In the genomic region with DNA sequence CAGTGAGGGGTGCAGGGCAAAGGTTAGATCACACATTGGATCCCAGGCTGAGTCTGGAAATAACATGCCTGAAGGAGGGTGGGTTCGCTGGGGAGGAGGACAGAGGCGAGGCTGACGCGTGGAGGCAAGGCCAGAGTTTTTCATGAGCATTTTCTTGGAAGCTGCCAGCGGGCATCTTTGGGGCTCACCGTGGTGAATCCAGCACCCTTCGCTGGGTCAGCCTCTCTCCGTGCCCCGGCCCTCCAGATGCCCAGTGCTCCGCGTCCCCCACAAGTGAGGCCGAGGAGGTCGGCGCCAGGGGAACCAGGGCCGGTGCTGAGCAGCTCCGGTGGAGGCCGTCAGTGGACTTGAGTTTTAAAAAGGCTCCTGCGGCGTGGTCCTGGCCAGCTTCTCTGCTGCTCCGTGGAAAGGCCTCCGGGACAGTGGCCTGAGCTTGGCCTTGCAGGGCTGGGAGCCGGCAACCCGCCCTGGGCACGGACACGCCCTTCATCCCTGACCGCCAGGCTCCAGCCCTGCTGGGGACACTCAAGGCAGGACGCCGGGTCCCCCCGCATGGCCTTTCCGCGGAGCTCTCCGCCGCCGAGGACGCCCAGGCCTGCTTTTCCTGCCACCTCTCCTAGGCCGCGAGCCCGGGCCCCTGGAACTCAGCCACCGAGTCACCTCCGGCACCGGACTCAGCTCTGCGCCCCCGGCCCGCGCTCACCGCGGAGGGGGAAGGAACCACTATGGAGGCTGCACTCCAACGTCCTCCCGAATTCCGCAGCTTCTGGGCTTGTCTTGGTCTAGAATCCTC, we compare ENCODE assay signal across 2 cellular contexts.
TF ChIP-seq lines count a peak whose summit lies in the region.

No MANE protein-coding gene starts in this region.

TF ChIP-seq in GM23338, 12 proteins besides CTCF, POLR2A, EP300 and RAD21 (continues in another document):
- TF ChIP-seq JUNB (IDR thresholded peaks at IDR 0.05; ENCODE audit: unreplicated experiment), result no peak
- TF ChIP-seq, protein P1, sequence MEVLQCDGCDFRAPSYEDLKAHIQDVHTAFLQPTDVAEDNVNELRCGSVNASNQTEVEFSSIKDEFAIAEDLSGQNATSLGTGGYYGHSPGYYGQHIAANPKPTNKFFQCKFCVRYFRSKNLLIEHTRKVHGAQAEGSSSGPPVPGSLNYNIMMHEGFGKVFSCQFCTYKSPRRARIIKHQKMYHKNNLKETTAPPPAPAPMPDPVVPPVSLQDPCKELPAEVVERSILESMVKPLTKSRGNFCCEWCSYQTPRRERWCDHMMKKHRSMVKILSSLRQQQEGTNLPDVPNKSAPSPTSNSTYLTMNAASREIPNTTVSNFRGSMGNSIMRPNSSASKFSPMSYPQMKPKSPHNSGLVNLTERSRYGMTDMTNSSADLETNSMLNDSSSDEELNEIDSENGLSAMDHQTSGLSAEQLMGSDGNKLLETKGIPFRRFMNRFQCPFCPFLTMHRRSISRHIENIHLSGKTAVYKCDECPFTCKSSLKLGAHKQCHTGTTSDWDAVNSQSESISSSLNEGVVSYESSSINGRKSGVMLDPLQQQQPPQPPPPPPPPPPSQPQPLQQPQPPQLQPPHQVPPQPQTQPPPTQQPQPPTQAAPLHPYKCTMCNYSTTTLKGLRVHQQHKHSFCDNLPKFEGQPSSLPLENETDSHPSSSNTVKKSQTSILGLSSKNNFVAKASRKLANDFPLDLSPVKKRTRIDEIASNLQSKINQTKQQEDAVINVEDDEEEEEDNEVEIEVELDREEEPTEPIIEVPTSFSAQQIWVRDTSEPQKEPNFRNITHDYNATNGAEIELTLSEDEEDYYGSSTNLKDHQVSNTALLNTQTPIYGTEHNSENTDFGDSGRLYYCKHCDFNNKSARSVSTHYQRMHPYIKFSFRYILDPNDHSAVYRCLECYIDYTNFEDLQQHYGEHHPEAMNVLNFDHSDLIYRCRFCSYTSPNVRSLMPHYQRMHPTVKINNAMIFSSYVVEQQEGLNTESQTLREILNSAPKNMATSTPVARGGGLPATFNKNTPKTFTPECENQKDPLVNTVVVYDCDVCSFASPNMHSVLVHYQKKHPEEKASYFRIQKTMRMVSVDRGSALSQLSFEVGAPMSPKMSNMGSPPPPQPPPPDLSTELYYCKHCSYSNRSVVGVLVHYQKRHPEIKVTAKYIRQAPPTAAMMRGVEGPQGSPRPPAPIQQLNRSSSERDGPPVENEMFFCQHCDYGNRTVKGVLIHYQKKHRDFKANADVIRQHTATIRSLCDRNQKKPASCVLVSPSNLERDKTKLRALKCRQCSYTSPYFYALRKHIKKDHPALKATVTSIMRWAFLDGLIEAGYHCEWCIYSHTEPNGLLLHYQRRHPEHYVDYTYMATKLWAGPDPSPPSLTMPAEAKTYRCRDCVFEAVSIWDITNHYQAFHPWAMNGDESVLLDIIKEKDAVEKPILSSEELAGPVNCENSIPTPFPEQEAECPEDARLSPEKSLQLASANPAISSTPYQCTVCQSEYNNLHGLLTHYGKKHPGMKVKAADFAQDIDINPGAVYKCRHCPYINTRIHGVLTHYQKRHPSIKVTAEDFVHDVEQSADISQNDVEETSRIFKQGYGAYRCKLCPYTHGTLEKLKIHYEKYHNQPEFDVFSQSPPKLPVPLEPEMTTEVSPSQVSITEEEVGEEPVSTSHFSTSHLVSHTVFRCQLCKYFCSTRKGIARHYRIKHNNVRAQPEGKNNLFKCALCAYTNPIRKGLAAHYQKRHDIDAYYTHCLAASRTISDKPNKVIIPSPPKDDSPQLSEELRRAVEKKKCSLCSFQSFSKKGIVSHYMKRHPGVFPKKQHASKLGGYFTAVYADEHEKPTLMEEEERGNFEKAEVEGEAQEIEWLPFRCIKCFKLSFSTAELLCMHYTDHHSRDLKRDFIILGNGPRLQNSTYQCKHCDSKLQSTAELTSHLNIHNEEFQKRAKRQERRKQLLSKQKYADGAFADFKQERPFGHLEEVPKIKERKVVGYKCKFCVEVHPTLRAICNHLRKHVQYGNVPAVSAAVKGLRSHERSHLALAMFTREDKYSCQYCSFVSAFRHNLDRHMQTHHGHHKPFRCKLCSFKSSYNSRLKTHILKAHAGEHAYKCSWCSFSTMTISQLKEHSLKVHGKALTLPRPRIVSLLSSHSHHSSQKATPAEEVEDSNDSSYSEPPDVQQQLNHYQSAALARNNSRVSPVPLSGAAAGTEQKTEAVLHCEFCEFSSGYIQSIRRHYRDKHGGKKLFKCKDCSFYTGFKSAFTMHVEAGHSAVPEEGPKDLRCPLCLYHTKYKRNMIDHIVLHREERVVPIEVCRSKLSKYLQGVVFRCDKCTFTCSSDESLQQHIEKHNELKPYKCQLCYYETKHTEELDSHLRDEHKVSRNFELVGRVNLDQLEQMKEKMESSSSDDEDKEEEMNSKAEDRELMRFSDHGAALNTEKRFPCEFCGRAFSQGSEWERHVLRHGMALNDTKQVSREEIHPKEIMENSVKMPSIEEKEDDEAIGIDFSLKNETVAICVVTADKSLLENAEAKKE (CRISPR knock-in tag; IDR thresholded peaks at IDR 0.05), result no peak
- no peak for TF ChIP-seq EZH2 (IDR thresholded peaks at IDR 0.05; ENCODE audit: low read depth, unreplicated experiment)
- no peak for TF ChIP-seq EZH2phosphoT487 (IDR thresholded peaks at IDR 0.05; ENCODE audit: unreplicated experiment)
- TF ChIP-seq ZNF114 (CRISPR knock-in tag; IDR thresholded peaks at IDR 0.05), result no peak
- TF ChIP-seq CREB1 (CRISPR knock-in tag; IDR thresholded peaks at IDR 0.05; ENCODE audit: low read depth), result no peak
- TF ChIP-seq ZNF331 (CRISPR knock-in tag; IDR thresholded peaks at IDR 0.05; ENCODE audit: low read depth), result no peak
- TF ChIP-seq ETS1 (IDR thresholded peaks at IDR 0.05), result no peak
- TF ChIP-seq NANOG (IDR thresholded peaks at IDR 0.05; ENCODE audit: borderline replicate concordance), result no peak
- no peak for TF ChIP-seq STAT1 (IDR thresholded peaks at IDR 0.05; ENCODE audit: unreplicated experiment)

TF ChIP-seq in IMR-90, 13 proteins besides CTCF, POLR2A, EP300 and RAD21:
- no peak for TF ChIP-seq MAZ (IDR thresholded peaks at IDR 0.05; ENCODE audit: borderline replicate concordance, low read depth, low read length)
- no peak for TF ChIP-seq RFX5 (IDR thresholded peaks at IDR 0.05; ENCODE audit: low read depth, low read length)
- TF ChIP-seq BHLHE40 (IDR thresholded peaks at IDR 0.05; ENCODE audit: low read depth, low read length), result no peak
- no peak for TF ChIP-seq MAFK (IDR thresholded peaks at IDR 0.05; ENCODE audit: low read depth, low read length)
- TF ChIP-seq CHD1 (IDR thresholded peaks at IDR 0.05; ENCODE audit: low read depth, low read length), result no peak
- TF ChIP-seq NFE2L2 (IDR thresholded peaks at IDR 0.05; ENCODE audit: low read depth, low read length), result no peak
- TF ChIP-seq ELK1 (IDR thresholded peaks at IDR 0.05; ENCODE audit: borderline replicate concordance, low read depth, low read length), result no peak
- no peak for TF ChIP-seq RCOR1 (IDR thresholded peaks at IDR 0.05; ENCODE audit: insufficient replicate concordance, low read length)
- no peak for TF ChIP-seq FOS (IDR thresholded peaks at IDR 0.05; ENCODE audit: low read depth, low read length)
- TF ChIP-seq CEBPB (IDR thresholded peaks at IDR 0.05; ENCODE audit: low read depth, low read length), result no peak
- no peak for TF ChIP-seq MXI1 (IDR thresholded peaks at IDR 0.05; ENCODE audit: borderline replicate concordance, low read depth, low read length)
- TF ChIP-seq, protein P2, sequence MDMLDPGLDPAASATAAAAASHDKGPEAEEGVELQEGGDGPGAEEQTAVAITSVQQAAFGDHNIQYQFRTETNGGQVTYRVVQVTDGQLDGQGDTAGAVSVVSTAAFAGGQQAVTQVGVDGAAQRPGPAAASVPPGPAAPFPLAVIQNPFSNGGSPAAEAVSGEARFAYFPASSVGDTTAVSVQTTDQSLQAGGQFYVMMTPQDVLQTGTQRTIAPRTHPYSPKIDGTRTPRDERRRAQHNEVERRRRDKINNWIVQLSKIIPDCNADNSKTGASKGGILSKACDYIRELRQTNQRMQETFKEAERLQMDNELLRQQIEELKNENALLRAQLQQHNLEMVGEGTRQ (IDR thresholded peaks at IDR 0.05; ENCODE audit: low read depth, low read length), result no peak
- no peak for TF ChIP-seq SMC3 (IDR thresholded peaks at IDR 0.05; ENCODE audit: low read depth, low read length)
TF ChIP-seq in IMR-90: peak in this region for 0.
